8 cellular contexts compared by ENCODE assay signal in genomic region chr6:90940812-90941481, GRCh38.
DNase-seq lines count a peak whose midpoint lies in the region; ATAC-seq and TF ChIP-seq lines count a peak whose summit lies in the region.

No MANE protein-coding gene starts in this region.

- BruUV-seq in MCF 10A (replicated peaks; lab: Mats Ljungman, UMichigan), result no TSS peak

- intact Hi-C loops in activated CD4-positive, alpha-beta T cell treated with anti-CD3 and anti-CD28 coated beads, Interleukin-2, amount 10 ng/mL, durations not matched to agents 24 days and 14 days (cut with micrococcal nuclease), result no loop called here
- intact Hi-C loops in MCF 10A (cut with micrococcal nuclease), result loop anchor here (1.0 to 5.0 kb wide), 2 partner anchors 94 to 140 kb away; no protein-coding TSS in a partner anchor
- intact Hi-C loops in vagina (cut with DNase I), result no loop called here

- POLR2A ChIA-PET in MCF 10A (lab: Yijun Ruan, JAX), result interaction anchor here (1.1 kb wide), 1 partner anchor 55 kb away, joined by 3 read pairs; no protein-coding TSS in a partner anchor

- H3K4me3 ChIP-seq in vagina, result no peak overlapping the region

- CTCF ChIA-PET in MCF 10A (lab: Yijun Ruan, JAX), result interaction anchor here (0.5 to 3.2 kb wide), 41 partner anchors 8 to 1181 kb away, joined by 3 to 34 read pairs (median 4); no protein-coding TSS in a partner anchor

- H3K9me3 Mint-ChIP-seq in activated CD4-positive, alpha-beta T cell treated with anti-CD3 and anti-CD28 coated beads, Interleukin-2, amount 10 ng/mL, durations not matched to agents 24 days and 14 days, result no peaks in the 10 kb centered on the region
- H3K9me3 Mint-ChIP-seq in MCF 10A (ENCODE audit: unreplicated experiment), result no peaks in the 10 kb centered on the region

- no peak overlapping the region for H3K27ac ChIP-seq in vagina

- DNase-seq in activated CD4-positive, alpha-beta T cell treated with anti-CD3 and anti-CD28 coated beads, Interleukin-2, amount 10 ng/mL, durations not matched to agents 24 days and 14 days, result peak; percentile 69
- no peak for DNase-seq in activated CD4-positive, alpha-beta T cell treated with anti-CD3 and anti-CD28 coated beads for 4 hours
- DNase-seq in HPDE6-E6E7 (ENCODE audit: extremely low spot score), result peak; percentile 38
- peak; percentile 61 for DNase-seq in NCI-H82 (lab: John Stamatoyannopoulos, UW)
- peak; percentile 68 for DNase-seq in MCF 10A (ENCODE audit: unreplicated experiment)
- peak; percentile 75 for DNase-seq in left kidney (ENCODE audit: low read depth, low spot score)
- no peak for DNase-seq in vagina (ENCODE audit: extremely low spot score in 2 of 2)

- no peaks in the 10 kb centered on the region for H3K4me1 ChIP-seq in vagina

- no peak overlapping the region for H3K27ac Mint-ChIP-seq in activated CD4-positive, alpha-beta T cell treated with anti-CD3 and anti-CD28 coated beads, Interleukin-2, amount 10 ng/mL, durations not matched to agents 24 days and 14 days
- H3K27ac Mint-ChIP-seq in MCF 10A (ENCODE audit: low read depth, unreplicated experiment), result no peak overlapping the region

- peak overlapping the region; percentile 17 for H3K4me3 Mint-ChIP-seq in activated CD4-positive, alpha-beta T cell treated with anti-CD3 and anti-CD28 coated beads, Interleukin-2, amount 10 ng/mL, durations not matched to agents 24 days and 14 days
- H3K4me3 Mint-ChIP-seq in MCF 10A (ENCODE audit: unreplicated experiment), result peak overlapping the region; percentile 43

- no peaks in the 10 kb centered on the region for H3K27me3 ChIP-seq in vagina

- ATAC-seq in GM21528 (IDR thresholded peaks at IDR 0.05; ENCODE audit: low FRiP score, unreplicated experiment), result peak; percentile 99

- peaks cover 10% of the 10 kb centered on the region for H3K27me3 Mint-ChIP-seq in activated CD4-positive, alpha-beta T cell treated with anti-CD3 and anti-CD28 coated beads, Interleukin-2, amount 10 ng/mL, durations not matched to agents 24 days and 14 days
- no peaks in the 10 kb centered on the region for H3K27me3 Mint-ChIP-seq in MCF 10A (ENCODE audit: insufficient read depth, unreplicated experiment)

- H3K36me3 Mint-ChIP-seq in activated CD4-positive, alpha-beta T cell treated with anti-CD3 and anti-CD28 coated beads, Interleukin-2, amount 10 ng/mL, durations not matched to agents 24 days and 14 days (ENCODE audit: low read depth), result no peaks in the 10 kb centered on the region
- no peaks in the 10 kb centered on the region for H3K36me3 Mint-ChIP-seq in MCF 10A (ENCODE audit: insufficient read depth, unreplicated experiment)

- H3K36me3 ChIP-seq in vagina, result no peaks in the 10 kb centered on the region

- TF ChIP-seq CTCF in MCF 10A (IDR thresholded peaks at IDR 0.05; ENCODE audit: unreplicated experiment) (peak; percentile 51), vagina (IDR thresholded peaks at IDR 0.05) (peak in 2 of 3 experiments; percentile 11 to 32)

- peaks cover 6% of the 10 kb centered on the region for H3K4me1 Mint-ChIP-seq in activated CD4-positive, alpha-beta T cell treated with anti-CD3 and anti-CD28 coated beads, Interleukin-2, amount 10 ng/mL, durations not matched to agents 24 days and 14 days
- H3K4me1 Mint-ChIP-seq in MCF 10A (ENCODE audit: insufficient read depth, unreplicated experiment), result peaks cover 6% of the 10 kb centered on the region

- no peak for TF ChIP-seq POLR2A in vagina (IDR thresholded peaks at IDR 0.05)

- H3K9me3 ChIP-seq in vagina, result no peaks in the 10 kb centered on the region

Comparison
In these comparisons a context has a peak if more than half of its experiments do, and no peak if none do; other contexts are left out.
1. DNase-seq: peak in activated CD4-positive, alpha-beta T cell treated with anti-CD3 and anti-CD28 coated beads, Interleukin-2, amount 10 ng/mL, durations not matched to agents 24 days and 14 days (single experiment), HPDE6-E6E7 (single experiment), NCI-H82 (single experiment), MCF 10A (single experiment) and left kidney (single experiment); none in activated CD4-positive, alpha-beta T cell treated with anti-CD3 and anti-CD28 coated beads for 4 hours (0 of 2) and vagina (0 of 2).